17 cellular contexts compared by ENCODE assay signal in genomic region chr7:23242321-23242720, GRCh38. TPM values are rescaled to one million over a fixed set of nuclear protein-coding genes. Genes with fewer than 3 reads are reported as not detected.
DNase-seq lines count a peak whose midpoint lies in the region; ATAC-seq, FAIRE-seq and TF ChIP-seq lines count a peak whose summit lies in the region.
"Had no signal": no experiment of that assay in that cellular context is flagged by ENCODE, and none has a peak within 500 bp of the region (broad histone marks: within the 10 kb centered on the region; RNA-seq: fewer than 3 reads in every experiment).

No MANE protein-coding gene starts in this region.

- H3K9me3 ChIP-seq in RWPE2 (ENCODE audit: severe bottlenecking), result no peaks in the 10 kb centered on the region
- no peaks in the 10 kb centered on the region for H3K9me3 ChIP-seq in sigmoid colon
- H3K9me3 ChIP-seq: ovary had no signal

- H3K27me3 ChIP-seq in RWPE2 (ENCODE audit: insufficient read depth, poor library complexity, severe bottlenecking) (no peaks in the 10 kb centered on the region), sigmoid colon (peaks cover 0 to 8% (median 4%) of the 10 kb centered on the region in 3 donors)
- H3K27me3 ChIP-seq: ovary had no signal

- FAIRE-seq in RCC 7860 (lab: Jason Lieb, UNC), result no peak
- FAIRE-seq: small intestine had no signal

- intact Hi-C loops in left ventricle myocardium superior (cut with micrococcal nuclease) (no loop called here), cardiac septum (cut with DNase I) (no loop called here), sigmoid colon (cut with DNase I) (no loop called here)

- TF ChIP-seq CTCF in RWPE2 (IDR thresholded peaks at IDR 0.05; ENCODE audit: poor library complexity, severe bottlenecking), result no peak
- TF ChIP-seq CTCF in sigmoid colon (IDR thresholded peaks at IDR 0.05), result no peak

- DNase-seq in left ventricle myocardium superior, result no peak
- no peak for DNase-seq in cardiac septum (ENCODE audit: low spot score)
- no peak for DNase-seq in RWPE2 (ENCODE audit: low spot score)
- peak; percentile 12 for DNase-seq in iris pigment epithelial cell (ENCODE audit: low read depth)
- DNase-seq in NCI-H187 (lab: John Stamatoyannopoulos, UW), result no peak
- DNase-seq in RCC 7860 (ENCODE audit: low spot score), result no peak
- DNase-seq in sigmoid colon, result no peak
- no peak for DNase-seq in NCI-H774 (lab: John Stamatoyannopoulos, UW)
- DNase-seq: anterior cingulate cortex; CD8-positive, alpha-beta T cell; EL; NCI-H146; NCI-H345; ovary; small intestine; stimulated activated naive CD8-positive, alpha-beta T cell treated with anti-CD3 and anti-CD28 coated beads, Interleukin-15, Interleukin-2, amounts not matched to agents 100 U/mL and 50 U/mL, for 24 hours had no signal

- H3K36me3 ChIP-seq in RWPE2 (ENCODE audit: low read depth) (no peaks in the 10 kb centered on the region), sigmoid colon (no peaks in the 10 kb centered on the region)
- H3K36me3 ChIP-seq: ovary had no signal

- no peak for TF ChIP-seq EP300 in sigmoid colon (IDR thresholded peaks at IDR 0.05)

- ATAC-seq in left ventricle myocardium superior (peak; percentile 25), RWPE2 (ENCODE audit: low read depth) (peak; percentile 56; the same call in 1 of the 3 replicates)
- ATAC-seq: CD8-positive, alpha-beta T cell; stimulated activated naive CD8-positive, alpha-beta T cell treated with anti-CD3 and anti-CD28 coated beads, Interleukin-15, Interleukin-2, amounts not matched to agents 100 U/mL and 50 U/mL, for 24 hours had no signal

- H3K4me1 ChIP-seq in RWPE2 (ENCODE audit: insufficient read depth, poor library complexity, severe bottlenecking), result peaks cover 4% of the 10 kb centered on the region
- H3K4me1 ChIP-seq in sigmoid colon, result peaks cover 0 to 9% (median 4%) of the 10 kb centered on the region in 4 donors

- no peak overlapping the region for H3K4me3 ChIP-seq in RWPE2 (ENCODE audit: severe bottlenecking)
- no peak overlapping the region for H3K4me3 ChIP-seq in sigmoid colon
- H3K4me3 ChIP-seq: coronary artery, ovary had no signal

- TF ChIP-seq POLR2A in sigmoid colon (IDR thresholded peaks at IDR 0.05), result no peak

- no peak overlapping the region for H3K27ac ChIP-seq in RWPE2 (ENCODE audit: poor library complexity, severe bottlenecking)
- no peak overlapping the region for H3K27ac ChIP-seq in sigmoid colon
- H3K27ac ChIP-seq: ovary had no signal

- 67 to 78% methylated on average over 3 of the region's 3 CpGs for WGBS in sigmoid colon, 2 donors

RNA-seq across cellular contexts. Expression of gene GPNMB, which starts 4.3 kb away (rescaled TPM):
- 339 TPM for total RNA-seq in left ventricle myocardium superior
- total RNA-seq in cardiac septum, result 239 TPM
- 100 to 1,000 TPM in 2 of 4 donors, 10 to 100 TPM in 2; 68.8 to 105 (median 94.5) TPM for total RNA-seq in sigmoid colon
- polyA plus RNA-seq in sigmoid colon, result 100 to 1,000 TPM in 1 of 3 donors, 10 to 100 TPM in 2; 23.4 to 224 (median 32.4) TPM
- total RNA-seq: CD8-positive, alpha-beta T cell had no signal

RNA-seq across cellular contexts. Expression of gene MALSU1, which starts 56.8 kb away (rescaled TPM):
- 123 TPM for total RNA-seq in left ventricle myocardium superior
- 83.8 TPM for total RNA-seq in cardiac septum
- 10 to 100 TPM; 38.5 to 94.0 (median 71.1) TPM for total RNA-seq in sigmoid colon
- polyA plus RNA-seq in sigmoid colon, result 10 to 100 TPM; 32.4 to 47.4 (median 34.3) TPM
